1 cellular context compared by ENCODE assay signal in the genomic region with DNA sequence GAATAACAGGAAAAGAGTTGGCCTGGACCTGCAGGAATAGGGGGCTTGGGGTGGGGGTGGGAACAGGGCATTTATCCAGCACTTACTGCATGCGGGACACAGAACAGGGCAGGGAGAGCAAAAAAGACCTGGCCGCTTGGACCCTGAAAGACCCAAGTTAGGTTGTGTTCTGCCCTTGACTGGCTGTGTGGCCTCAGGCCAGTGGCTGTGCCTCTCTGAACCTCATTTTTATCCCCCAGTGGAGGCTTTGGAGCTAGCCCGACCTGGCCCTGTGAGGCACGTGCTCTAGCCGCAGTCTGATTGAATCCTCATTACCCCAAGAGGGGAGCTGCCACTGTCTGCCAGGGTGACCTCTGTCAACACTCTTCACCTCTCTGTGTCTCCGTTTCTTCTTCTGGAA.
TF ChIP-seq lines count a peak whose summit lies in the region.

No MANE protein-coding gene starts in this region.

TF ChIP-seq in HepG2, 621 proteins besides CTCF, POLR2A, EP300 and RAD21:
- TF ChIP-seq, protein P1, sequence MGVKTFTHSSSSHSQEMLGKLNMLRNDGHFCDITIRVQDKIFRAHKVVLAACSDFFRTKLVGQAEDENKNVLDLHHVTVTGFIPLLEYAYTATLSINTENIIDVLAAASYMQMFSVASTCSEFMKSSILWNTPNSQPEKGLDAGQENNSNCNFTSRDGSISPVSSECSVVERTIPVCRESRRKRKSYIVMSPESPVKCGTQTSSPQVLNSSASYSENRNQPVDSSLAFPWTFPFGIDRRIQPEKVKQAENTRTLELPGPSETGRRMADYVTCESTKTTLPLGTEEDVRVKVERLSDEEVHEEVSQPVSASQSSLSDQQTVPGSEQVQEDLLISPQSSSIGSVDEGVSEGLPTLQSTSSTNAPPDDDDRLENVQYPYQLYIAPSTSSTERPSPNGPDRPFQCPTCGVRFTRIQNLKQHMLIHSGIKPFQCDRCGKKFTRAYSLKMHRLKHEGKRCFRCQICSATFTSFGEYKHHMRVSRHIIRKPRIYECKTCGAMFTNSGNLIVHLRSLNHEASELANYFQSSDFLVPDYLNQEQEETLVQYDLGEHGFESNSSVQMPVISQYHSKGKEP (CRISPR knock-in tag; IDR thresholded peaks at IDR 0.05) = no peak
- TF ChIP-seq ZNF768 (CRISPR knock-in tag; IDR thresholded peaks at IDR 0.05) = peak; percentile 92
